ENCODE assay signal across 1 cellular context in the genomic region with DNA sequence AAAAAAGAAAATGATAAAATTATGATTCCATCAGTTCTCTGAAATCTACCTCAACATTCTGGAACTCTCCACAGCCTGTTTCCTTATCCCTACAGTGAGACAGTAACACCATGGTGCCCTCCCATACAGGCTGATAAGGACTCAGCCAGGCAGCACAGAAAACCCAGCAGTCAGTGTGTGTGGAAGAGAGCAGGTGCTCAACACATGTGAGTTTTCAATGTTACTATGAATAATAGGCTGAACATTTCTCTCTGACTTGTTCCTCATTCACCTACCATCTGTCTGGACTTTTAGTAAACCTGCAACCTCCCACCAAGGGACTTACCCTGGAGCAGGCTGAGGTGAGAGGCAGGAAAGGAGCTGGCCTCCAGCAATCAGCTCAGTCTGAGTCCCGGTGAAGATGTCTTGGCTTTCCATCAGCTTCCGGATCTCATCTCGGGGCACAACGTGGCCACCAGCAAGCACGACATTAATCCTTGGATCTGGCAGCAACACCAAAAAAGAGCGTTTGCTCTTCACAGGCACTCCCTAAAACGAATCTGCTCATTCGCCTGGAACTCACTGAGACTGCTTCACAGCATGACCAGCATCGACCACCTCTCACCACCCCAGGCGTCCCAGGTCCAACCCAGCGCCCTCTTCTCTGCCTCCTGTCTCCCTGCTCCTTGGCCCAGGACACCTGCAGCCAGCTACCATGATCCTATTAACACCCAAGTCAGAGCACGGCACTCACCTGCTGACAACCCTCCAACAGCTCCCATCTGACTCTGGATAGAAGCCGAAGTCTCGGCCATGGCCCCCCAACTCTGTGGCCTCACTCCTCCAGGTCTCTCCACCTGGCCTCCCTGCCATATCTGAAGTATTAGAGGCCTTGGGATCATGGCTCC.
TF ChIP-seq lines count a peak whose summit lies in the region.

No MANE protein-coding gene starts in this region.

TF ChIP-seq in HEK293T, 16 proteins besides CTCF, POLR2A, EP300 and RAD21:
- TF ChIP-seq PKNOX1 (IDR thresholded peaks at IDR 0.05) (no peak), CTBP1 (IDR thresholded peaks at IDR 0.05; ENCODE audit: borderline replicate concordance) (no peak), L3MBTL2 (conservative IDR thresholded peaks at IDR 0.05) (no peak), ZNF384 (IDR thresholded peaks at IDR 0.05) (no peak), SP1 (IDR thresholded peaks at IDR 0.05) (no peak), HDGF (IDR thresholded peaks at IDR 0.05; ENCODE audit: borderline replicate concordance) (no peak), FOXM1 (IDR thresholded peaks at IDR 0.05; ENCODE audit: borderline replicate concordance) (no peak), NFRKB (IDR thresholded peaks at IDR 0.05) (no peak), ELF4 (IDR thresholded peaks at IDR 0.05) (no peak), ARNT (IDR thresholded peaks at IDR 0.05) (no peak), SUZ12 (IDR thresholded peaks at IDR 0.05) (no peak), BHLHE40 (IDR thresholded peaks at IDR 0.05; ENCODE audit: borderline replicate concordance) (no peak)
